8 cellular contexts compared by ENCODE assay signal in genomic region chr12:91109148-91109564, GRCh38. TPM values are rescaled to one million over a fixed set of nuclear protein-coding genes. Genes with fewer than 3 reads are reported as not detected.
A peak's percentile ranks its signal among the peaks of the same experiment; 100 is the strongest.
DNase-seq lines count a peak whose midpoint lies in the region; FAIRE-seq and TF ChIP-seq lines count a peak whose summit lies in the region.

No MANE protein-coding gene starts in this region.

- no peak overlapping the region for H3K9ac ChIP-seq in fibroblast of lung (ENCODE audit: insufficient read depth, low read length)

- FAIRE-seq in urothelium cell line (lab: Jason Lieb, UNC), result no peak

- intact Hi-C loops in activated CD4-positive, alpha-beta T cell treated with anti-CD3 and anti-CD28 coated beads, Interleukin-2, amount 10 ng/mL, durations not matched to agents 24 days and 14 days (cut with micrococcal nuclease), result loop anchor here (1.0 kb wide), 1 partner anchor 131 kb away; no protein-coding TSS in a partner anchor

- no peak overlapping the region for H3K4me3 Mint-ChIP-seq in activated CD4-positive, alpha-beta T cell treated with anti-CD3 and anti-CD28 coated beads, Interleukin-2, amount 10 ng/mL, durations not matched to agents 24 days and 14 days
- peak overlapping the region; percentile 40 for H3K4me3 Mint-ChIP-seq in neural crest cell

- H3K27ac ChIP-seq in fibroblast of lung (ENCODE audit: insufficient read depth, low read length), result peak overlapping the region; percentile 23

- H3K9me3 ChIP-seq in fibroblast of lung (ENCODE audit: control insufficient read depth, insufficient read depth, low read depth, low read length), result no peaks in the 10 kb centered on the region

- H3K4me1 Mint-ChIP-seq in activated CD4-positive, alpha-beta T cell treated with anti-CD3 and anti-CD28 coated beads, Interleukin-2, amount 10 ng/mL, durations not matched to agents 24 days and 14 days, result no peaks in the 10 kb centered on the region
- peaks cover 12% of the 10 kb centered on the region for H3K4me1 Mint-ChIP-seq in neural crest cell

- H3K4me1 ChIP-seq in fibroblast of lung (ENCODE audit: control insufficient read depth, extremely low read depth, insufficient read depth, low read length), result peaks cover 11% of the 10 kb centered on the region

- H4K20me1 ChIP-seq in fibroblast of lung (ENCODE audit: control insufficient read depth, extremely low read depth, insufficient read depth, low read length), result no peaks in the 10 kb centered on the region

- peak; percentile 81 for TF ChIP-seq CTCF in HFF-Myc (IDR thresholded peaks at IDR 0.05; ENCODE audit: low read depth, low read length, missing control alignments)
- peak; percentile 65 to 71 for TF ChIP-seq CTCF in fibroblast of lung (conservative IDR thresholded peaks at IDR 0.05 in 1 of 2, IDR thresholded peaks at IDR 0.05 in 1 of 2; ENCODE audit: low read depth in 1 of 2, low read length in 2 of 2)
- TF ChIP-seq CTCF in neural crest cell (conservative IDR thresholded peaks at IDR 0.05), result peak; percentile 77

- H3K79me2 ChIP-seq in fibroblast of lung (ENCODE audit: control insufficient read depth, insufficient read depth, low read length), result no peaks in the 10 kb centered on the region

- H3K9me3 Mint-ChIP-seq in activated CD4-positive, alpha-beta T cell treated with anti-CD3 and anti-CD28 coated beads, Interleukin-2, amount 10 ng/mL, durations not matched to agents 24 days and 14 days, result no peaks in the 10 kb centered on the region
- peaks cover 3% of the 10 kb centered on the region for H3K9me3 Mint-ChIP-seq in neural crest cell

- no peaks in the 10 kb centered on the region for H3K36me3 ChIP-seq in fibroblast of lung (ENCODE audit: control insufficient read depth, insufficient read depth, low read length)

- H3K4me2 ChIP-seq in fibroblast of lung (ENCODE audit: extremely low read depth, insufficient read depth, low read length), result peak overlapping the region; percentile 53

- peak; percentile 49 for DNase-seq in NK-92 treated with Interleukin-12 subunit alpha and Interleukin-12 subunit beta, amount 100 ng/mL, for 24 hours (lab: John Stamatoyannopoulos, UW)
- DNase-seq in NK-92 (lab: John Stamatoyannopoulos, UW; ENCODE audit: unreplicated experiment) (no peak), HFF-Myc (ENCODE audit: extremely low read depth, low read depth) (peak; percentile 61), NCI-H1092 (lab: John Stamatoyannopoulos, UW) (peak; percentile 12), fibroblast of lung (ENCODE audit: low read depth in 2 of 2) (peak; percentile 67 to 85), neural crest cell (ENCODE audit: low read depth, low spot score) (peak; percentile 44), urothelium cell line (ENCODE audit: low spot score) (peak; percentile 11)
- peak; percentile 84 for DNase-seq in activated CD4-positive, alpha-beta T cell treated with anti-CD3 and anti-CD28 coated beads, Interleukin-2, amount 10 ng/mL, durations not matched to agents 24 days and 14 days

- H2AFZ ChIP-seq in fibroblast of lung (ENCODE audit: low read length), result peak overlapping the region; percentile 24

- peak overlapping the region; percentile 60 for H3K4me3 ChIP-seq in HFF-Myc (replicated peaks; ENCODE audit: low read depth, low read length)
- H3K4me3 ChIP-seq in fibroblast of lung (replicated peaks in 1 of 4; ENCODE audit: control extremely low read depth in 1 of 4, insufficient read depth in 1 of 4, low read depth in 3 of 4, low read length in 4 of 4), result peak overlapping the region in 3 of 4 experiments; percentile 51 to 73 (median 68)

- H3K36me3 Mint-ChIP-seq in activated CD4-positive, alpha-beta T cell treated with anti-CD3 and anti-CD28 coated beads, Interleukin-2, amount 10 ng/mL, durations not matched to agents 24 days and 14 days (ENCODE audit: low read depth), result no peaks in the 10 kb centered on the region
- H3K36me3 Mint-ChIP-seq in neural crest cell (ENCODE audit: low read depth), result no peaks in the 10 kb centered on the region

- H3K27ac Mint-ChIP-seq in activated CD4-positive, alpha-beta T cell treated with anti-CD3 and anti-CD28 coated beads, Interleukin-2, amount 10 ng/mL, durations not matched to agents 24 days and 14 days, result no peak overlapping the region
- H3K27ac Mint-ChIP-seq in neural crest cell (ENCODE audit: unreplicated experiment), result no peak overlapping the region

- no peaks in the 10 kb centered on the region for H3K27me3 ChIP-seq in fibroblast of lung (ENCODE audit: control insufficient read depth, insufficient read depth, low read length)

- no peaks in the 10 kb centered on the region for H3K27me3 Mint-ChIP-seq in activated CD4-positive, alpha-beta T cell treated with anti-CD3 and anti-CD28 coated beads, Interleukin-2, amount 10 ng/mL, durations not matched to agents 24 days and 14 days
- no peaks in the 10 kb centered on the region for H3K27me3 Mint-ChIP-seq in neural crest cell (ENCODE audit: low read depth)

RNA-seq across cellular contexts. Expression of gene LUM, which starts 2.1 kb away (rescaled TPM):
- not detected in 2 replicates for total RNA-seq in activated CD4-positive, alpha-beta T cell treated with anti-CD3 and anti-CD28 coated beads, Interleukin-2, amount 10 ng/mL, durations not matched to agents 24 days and 14 days
- 217 and 240 TPM in 2 replicates for total RNA-seq in fibroblast of lung
- polyA plus RNA-seq in fibroblast of lung, result 146 and 577 TPM in 2 replicates
- polyA plus RNA-seq in fibroblast of lung (2012), result 74.3 and 273 TPM in 2 replicates
- polyA minus RNA-seq in fibroblast of lung (ENCODE audit: low replicate concordance), result 12.2 and 24.6 TPM in 2 replicates
- total RNA-seq in neural crest cell, result 30.2 and 33.9 TPM in 2 replicates

RNA-seq across cellular contexts. Expression of gene KERA, which starts 51.3 kb away (rescaled TPM):
- not detected in 2 replicates for total RNA-seq in activated CD4-positive, alpha-beta T cell treated with anti-CD3 and anti-CD28 coated beads, Interleukin-2, amount 10 ng/mL, durations not matched to agents 24 days and 14 days
- not detected in 2 replicates for total RNA-seq in fibroblast of lung
- polyA plus RNA-seq in fibroblast of lung, result not detected in 2 replicates
- not detected in 2 replicates for polyA plus RNA-seq in fibroblast of lung (2012)
- polyA minus RNA-seq in fibroblast of lung (ENCODE audit: low replicate concordance), result not detected in 2 replicates
- not detected in 2 replicates for total RNA-seq in neural crest cell

Comparison
In these comparisons a context has a peak if more than half of its experiments do, and no peak if none do; other contexts are left out.
1. RNA of gene LUM, which starts 2.1 kb away (total RNA-seq): 217 to 240 TPM in fibroblast of lung and 30.2 to 33.9 TPM in neural crest cell; not detected in activated CD4-positive, alpha-beta T cell treated with anti-CD3 and anti-CD28 coated beads, Interleukin-2, amount 10 ng/mL, durations not matched to agents 24 days and 14 days; every median in the first group is over 10 times any median in the second.
2. Peak in every context shown above with its lines, with median percentiles within 50 percentile points of each other: CTCF ChIP-seq.